Comparison of ENCODE assay signal across 14 cellular contexts in the genomic region with DNA sequence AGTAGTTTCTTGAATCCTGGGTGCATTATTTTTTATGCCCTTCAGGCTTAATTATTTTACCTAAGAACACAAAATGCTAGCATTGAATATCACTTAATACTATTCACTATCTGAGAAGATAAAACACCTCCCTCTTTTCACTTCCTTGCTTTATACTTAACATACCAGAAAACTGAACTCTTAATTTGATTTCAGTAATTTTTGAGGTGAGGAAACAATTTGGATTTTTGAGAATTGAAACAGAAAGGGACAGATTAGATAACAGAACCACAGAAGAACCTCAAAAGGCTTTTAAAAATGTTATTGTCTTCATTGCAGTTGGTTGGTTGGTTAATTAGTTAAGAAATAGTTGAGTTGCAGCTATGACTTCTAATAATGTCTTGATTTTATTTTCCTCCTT.
DNase-seq lines count a peak whose midpoint lies in the region; ATAC-seq and TF ChIP-seq lines count a peak whose summit lies in the region.
"Had no signal": no experiment of that assay in that cellular context is flagged by ENCODE, and none has a peak within 500 bp of the region (broad histone marks: within the 10 kb centered on the region; RNA-seq: fewer than 3 reads in every experiment).

No MANE protein-coding gene starts in this region.

- intact Hi-C loops in upper lobe of right lung (cut with DNase I) = no loop called here

- H3K4me3 Mint-ChIP-seq in activated T-cell treated with anti-CD3 and anti-CD28 coated beads, Interleukin-2, amount 50 U/mL, for 72 hours = no peak overlapping the region
- no peak overlapping the region for H3K4me3 Mint-ChIP-seq in activated CD8-positive, alpha-beta T cell treated with anti-CD3 and anti-CD28 coated beads, Interleukin-2, amount 10 ng/mL, durations not matched to agents 7 days and 5 days
- H3K4me3 Mint-ChIP-seq: CD4-positive, alpha-beta memory T cell had no signal

- no peaks in the 10 kb centered on the region for H3K27me3 Mint-ChIP-seq in activated T-cell treated with anti-CD3 and anti-CD28 coated beads, Interleukin-2, amount 50 U/mL, for 72 hours (ENCODE audit: low read depth)
- no peaks in the 10 kb centered on the region for H3K27me3 Mint-ChIP-seq in activated CD8-positive, alpha-beta T cell treated with anti-CD3 and anti-CD28 coated beads, Interleukin-2, amount 10 ng/mL, durations not matched to agents 7 days and 5 days (ENCODE audit: low read depth)
- H3K27me3 Mint-ChIP-seq: CD4-positive, alpha-beta memory T cell had no signal

- H3K36me3 ChIP-seq in upper lobe of right lung = no peaks in the 10 kb centered on the region
- H3K36me3 ChIP-seq: thoracic aorta had no signal

- H3K4me1 Mint-ChIP-seq in activated T-cell treated with anti-CD3 and anti-CD28 coated beads, Interleukin-2, amount 50 U/mL, for 72 hours (ENCODE audit: low read depth) = peaks cover 6% of the 10 kb centered on the region
- peaks cover 18% of the 10 kb centered on the region for H3K4me1 Mint-ChIP-seq in activated CD8-positive, alpha-beta T cell treated with anti-CD3 and anti-CD28 coated beads, Interleukin-2, amount 10 ng/mL, durations not matched to agents 7 days and 5 days (ENCODE audit: low read depth)

- H3K9me3 Mint-ChIP-seq in activated T-cell treated with anti-CD3 and anti-CD28 coated beads, Interleukin-2, amount 50 U/mL, for 72 hours = no peaks in the 10 kb centered on the region
- no peaks in the 10 kb centered on the region for H3K9me3 Mint-ChIP-seq in activated CD8-positive, alpha-beta T cell treated with anti-CD3 and anti-CD28 coated beads, Interleukin-2, amount 10 ng/mL, durations not matched to agents 7 days and 5 days (ENCODE audit: insufficient read depth)
- H3K9me3 Mint-ChIP-seq: CD4-positive, alpha-beta memory T cell had no signal

- no peak for ATAC-seq in activated T-cell treated with anti-CD3 and anti-CD28 coated beads, Interleukin-2, amount 50 U/mL, for 72 hours (replicated peaks in 1 of 2)
- ATAC-seq in HG02678 (IDR thresholded peaks at IDR 0.05; ENCODE audit: unreplicated experiment) (peak; percentile 78), HG03378 (IDR thresholded peaks at IDR 0.05; ENCODE audit: unreplicated experiment) (peak; percentile 80), upper lobe of right lung (no peak)
- ATAC-seq in activated CD8-positive, alpha-beta T cell treated with anti-CD3 and anti-CD28 coated beads, Interleukin-2, amount 10 ng/mL, durations not matched to agents 7 days and 5 days = no peak

- H3K4me1 ChIP-seq in upper lobe of right lung = no peaks in the 10 kb centered on the region
- H3K4me1 ChIP-seq: esophagus muscularis mucosa had no signal

- CTCF ChIA-PET in activated CD8-positive, alpha-beta T cell treated with anti-CD3 and anti-CD28 coated beads, Interleukin-2, amount 10 ng/mL, durations not matched to agents 7 days and 5 days (lab: Charles Lee) = interaction anchor here (1.4 kb wide), 1 partner anchor 12 kb away, joined by 5 read pairs; no protein-coding TSS in a partner anchor

- H3K36me3 Mint-ChIP-seq in activated T-cell treated with anti-CD3 and anti-CD28 coated beads, Interleukin-2, amount 50 U/mL, for 72 hours (ENCODE audit: insufficient read depth in 2 of 2) = peaks cover 0 to 1% of the 10 kb centered on the region in 2 donors
- H3K36me3 Mint-ChIP-seq in activated CD8-positive, alpha-beta T cell treated with anti-CD3 and anti-CD28 coated beads, Interleukin-2, amount 10 ng/mL, durations not matched to agents 7 days and 5 days (ENCODE audit: low read depth) = peaks cover 2% of the 10 kb centered on the region

- POLR2A ChIA-PET in activated CD8-positive, alpha-beta T cell treated with anti-CD3 and anti-CD28 coated beads, Interleukin-2, amount 10 ng/mL, durations not matched to agents 7 days and 5 days (lab: Charles Lee) = no interaction called here

- no peak overlapping the region for H3K27ac ChIP-seq in upper lobe of right lung
- H3K27ac ChIP-seq: esophagus muscularis mucosa, thoracic aorta, VCaP had no signal

- DNase-seq in activated T-cell treated with anti-CD3 and anti-CD28 coated beads, Interleukin-2, amount 50 U/mL, for 72 hours = no peak
- DNase-seq in activated T-cell treated with anti-CD3 and anti-CD28 coated beads, Interleukin-2, amount 50 U/mL, for 48 hours = no peak
- no peak for DNase-seq in NCI-H2107 (lab: John Stamatoyannopoulos, UW)
- no peak for DNase-seq in upper lobe of right lung
- DNase-seq in DMS 273 treated with DMSO at 0.1 percent for 48 hours (lab: John Stamatoyannopoulos, UW) = no peak
- no peak for DNase-seq in activated CD8-positive, alpha-beta T cell treated with anti-CD3 and anti-CD28 coated beads, Interleukin-2, amount 10 ng/mL, durations not matched to agents 7 days and 5 days
- DNase-seq: CD4-positive, alpha-beta memory T cell; NCI-H2029 had no signal

- H3K4me3 ChIP-seq in upper lobe of right lung = no peak overlapping the region
- H3K4me3 ChIP-seq: esophagus muscularis mucosa, smooth muscle cell, thoracic aorta had no signal

- no peaks in the 10 kb centered on the region for H3K27me3 ChIP-seq in upper lobe of right lung
- H3K27me3 ChIP-seq: esophagus muscularis mucosa had no signal

- H3K9me3 ChIP-seq in upper lobe of right lung = no peaks in the 10 kb centered on the region
- H3K9me3 ChIP-seq: esophagus muscularis mucosa, thoracic aorta had no signal

- TF ChIP-seq CTCF in upper lobe of right lung (IDR thresholded peaks at IDR 0.05) = no peak

- peak overlapping the region; percentile 32 for H3K27ac Mint-ChIP-seq in activated T-cell treated with anti-CD3 and anti-CD28 coated beads, Interleukin-2, amount 50 U/mL, for 72 hours
- no peak overlapping the region for H3K27ac Mint-ChIP-seq in activated CD8-positive, alpha-beta T cell treated with anti-CD3 and anti-CD28 coated beads, Interleukin-2, amount 10 ng/mL, durations not matched to agents 7 days and 5 days

Comparison
In these comparisons a context has a peak if more than half of its experiments do, and no peak if none do; other contexts are left out.
1. ATAC-seq: peak in HG02678 (single experiment) and HG03378 (single experiment); none in activated T-cell treated with anti-CD3 and anti-CD28 coated beads, Interleukin-2, amount 50 U/mL, for 72 hours (0 of 2), upper lobe of right lung (single experiment) and activated CD8-positive, alpha-beta T cell treated with anti-CD3 and anti-CD28 coated beads, Interleukin-2, amount 10 ng/mL, durations not matched to agents 7 days and 5 days (single experiment).